In the genomic region with DNA sequence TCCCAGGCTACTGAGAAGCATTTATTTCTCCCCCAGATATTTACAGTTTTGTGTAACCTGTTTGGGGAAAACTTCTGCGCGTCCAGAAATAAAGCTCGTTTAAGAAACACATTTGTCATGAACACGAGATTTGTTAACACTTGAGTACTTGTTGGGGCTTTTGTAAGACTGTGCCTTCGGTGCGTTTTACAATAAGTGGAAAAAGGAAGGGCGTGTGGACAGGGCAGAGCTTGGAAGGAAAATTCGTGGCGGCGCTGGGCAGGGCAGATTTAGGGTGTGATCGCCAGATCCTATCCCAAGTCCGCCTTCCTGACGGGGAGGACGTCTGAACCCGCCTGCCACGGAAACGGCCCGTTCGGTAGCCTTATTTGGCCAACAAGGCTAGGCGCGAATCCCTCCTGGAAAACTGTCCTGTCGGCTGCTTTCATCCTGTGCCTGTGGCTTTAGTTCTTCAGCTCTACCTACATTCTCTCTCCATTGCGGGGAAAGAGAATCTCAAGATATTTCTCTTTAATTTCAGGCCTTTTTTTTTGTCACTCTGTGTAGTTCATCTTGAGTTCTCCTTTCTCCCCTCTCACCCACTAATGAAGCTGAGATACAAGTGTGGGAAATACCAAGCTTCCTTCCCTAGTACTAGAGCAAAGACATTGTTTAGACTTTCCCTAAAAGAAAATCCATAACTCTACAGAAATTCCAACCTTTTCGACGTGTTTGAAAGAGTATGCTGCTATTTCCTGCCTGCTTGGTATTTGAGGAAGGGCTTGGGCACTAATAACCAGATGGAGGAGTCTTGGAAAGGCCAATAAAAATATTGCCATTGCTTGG, we compare ENCODE assay signal across 1 cellular context.
A peak's percentile ranks its signal among the peaks of the same experiment; 100 is the strongest.
TF ChIP-seq lines count a peak whose summit lies in the region.

No MANE protein-coding gene starts in this region.

TF ChIP-seq in HepG2, 621 proteins besides CTCF, POLR2A, EP300 and RAD21 (continued from another document and continues in another):
- TF ChIP-seq, protein P1, sequence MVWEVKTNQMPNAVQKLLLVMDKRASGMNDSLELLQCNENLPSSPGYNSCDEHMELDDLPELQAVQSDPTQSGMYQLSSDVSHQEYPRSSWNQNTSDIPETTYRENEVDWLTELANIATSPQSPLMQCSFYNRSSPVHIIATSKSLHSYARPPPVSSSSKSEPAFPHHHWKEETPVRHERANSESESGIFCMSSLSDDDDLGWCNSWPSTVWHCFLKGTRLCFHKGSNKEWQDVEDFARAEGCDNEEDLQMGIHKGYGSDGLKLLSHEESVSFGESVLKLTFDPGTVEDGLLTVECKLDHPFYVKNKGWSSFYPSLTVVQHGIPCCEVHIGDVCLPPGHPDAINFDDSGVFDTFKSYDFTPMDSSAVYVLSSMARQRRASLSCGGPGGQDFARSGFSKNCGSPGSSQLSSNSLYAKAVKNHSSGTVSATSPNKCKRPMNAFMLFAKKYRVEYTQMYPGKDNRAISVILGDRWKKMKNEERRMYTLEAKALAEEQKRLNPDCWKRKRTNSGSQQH (CRISPR knock-in tag; IDR thresholded peaks at IDR 0.05; ENCODE audit: low read depth) = 0 out of 2 replicates have a peak, but pooled peaks have one; percentile 17
- TF ChIP-seq ELK4 (CRISPR knock-in tag; IDR thresholded peaks at IDR 0.05; ENCODE audit: borderline replicate concordance) (peak; percentile 95; the same call in 1 of the 2 replicates), MED1 (CRISPR knock-in tag; IDR thresholded peaks at IDR 0.05) (peak; percentile 12; the same call in 1 of the 2 replicates), ZNF430 (CRISPR knock-in tag; IDR thresholded peaks at IDR 0.05) (0 out of 2 replicates have a peak, but pooled peaks have one; percentile 52), ZSCAN31 (CRISPR knock-in tag; IDR thresholded peaks at IDR 0.05; ENCODE audit: low read depth) (peak; percentile 6; the same call in 1 of the 2 replicates), ZNF772 (CRISPR knock-in tag; IDR thresholded peaks at IDR 0.05) (0 out of 2 replicates have a peak, but pooled peaks have one; percentile 10), EZH2 (conservative IDR thresholded peaks at IDR 0.05; ENCODE audit: low read depth, low read length) (no peak), TGIF2 (CRISPR knock-in tag; IDR thresholded peaks at IDR 0.05) (0 out of 2 replicates have a peak, but pooled peaks have one; percentile 57), ZNF788 (CRISPR knock-in tag; IDR thresholded peaks at IDR 0.05; ENCODE audit: borderline replicate concordance) (0 out of 2 replicates have a peak, but pooled peaks have one; percentile 12), SRF (IDR thresholded peaks at IDR 0.05; ENCODE audit: low read depth, low read length) (peak; percentile 99), AKAP8 (CRISPR knock-in tag; IDR thresholded peaks at IDR 0.05) (no peak), NCOR1 (IDR thresholded peaks at IDR 0.05; ENCODE audit: borderline replicate concordance, low read length) (peak; percentile 4; the same call in 1 of the 2 replicates), LCORL (IDR thresholded peaks at IDR 0.05) (no peak), LCORL (CRISPR knock-in tag; IDR thresholded peaks at IDR 0.05) (peak; percentile 23; the same call in 1 of the 2 replicates), CBFB (CRISPR knock-in tag; IDR thresholded peaks at IDR 0.05) (0 out of 2 replicates have a peak, but pooled peaks have one; percentile 41), TCF7 (IDR thresholded peaks at IDR 0.05; ENCODE audit: low read depth) (peak; percentile 80), USF2 (IDR thresholded peaks at IDR 0.05; ENCODE audit: low read depth, low read length) (no peak), USF2 (CRISPR knock-in tag; IDR thresholded peaks at IDR 0.05; ENCODE audit: borderline replicate concordance) (peak; percentile 53; the same call in 1 of the 2 replicates), BCL6 (CRISPR knock-in tag; IDR thresholded peaks at IDR 0.05) (peak; percentile 57; the same call in 1 of the 2 replicates), ZNF879 (CRISPR knock-in tag; IDR thresholded peaks at IDR 0.05) (peak; percentile 31; the same call in 1 of the 2 replicates), HNF4A (CRISPR knock-in tag; IDR thresholded peaks at IDR 0.05) (peak; percentile 14; the same call in 1 of the 2 replicates), ARNT2 (CRISPR knock-in tag; IDR thresholded peaks at IDR 0.05; ENCODE audit: low read depth) (no peak), ZNF777 (CRISPR knock-in tag; IDR thresholded peaks at IDR 0.05) (peak; percentile 30; the same call in 1 of the 2 replicates), PTBP1 (IDR thresholded peaks at IDR 0.05; ENCODE audit: low read depth, low read length, poor library complexity, severe bottlenecking) (no peak), TFDP1 (CRISPR knock-in tag; IDR thresholded peaks at IDR 0.05; ENCODE audit: borderline replicate concordance) (peak; percentile 41; the same call in 1 of the 2 replicates), ZNF639 (CRISPR knock-in tag; conservative IDR thresholded peaks at IDR 0.05) (0 out of 2 replicates have a peak, but pooled peaks have one; percentile 40), SP5 (CRISPR knock-in tag; IDR thresholded peaks at IDR 0.05; ENCODE audit: borderline replicate concordance, low read depth) (no peak), TFDP2 (CRISPR knock-in tag; IDR thresholded peaks at IDR 0.05) (peak; percentile 57), TAF1 (CRISPR knock-in tag; IDR thresholded peaks at IDR 0.05) (no peak), ZNF484 (CRISPR knock-in tag; IDR thresholded peaks at IDR 0.05; ENCODE audit: borderline replicate concordance, low read depth) (no peak), GZF1 (CRISPR knock-in tag; IDR thresholded peaks at IDR 0.05) (no peak), ELF4 (CRISPR knock-in tag; IDR thresholded peaks at IDR 0.05; ENCODE audit: borderline replicate concordance) (no peak), SPEN (CRISPR knock-in tag; IDR thresholded peaks at IDR 0.05; ENCODE audit: low read depth) (0 out of 2 replicates have a peak, but pooled peaks have one; percentile 8), KDM4B (CRISPR knock-in tag; IDR thresholded peaks at IDR 0.05) (0 out of 2 replicates have a peak, but pooled peaks have one; percentile 46), KLF13 (CRISPR knock-in tag; IDR thresholded peaks at IDR 0.05) (no peak), PRDM10 (CRISPR knock-in tag; IDR thresholded peaks at IDR 0.05; ENCODE audit: low read depth) (0 out of 2 replicates have a peak, but pooled peaks have one; percentile 26), ZFY (CRISPR knock-in tag; IDR thresholded peaks at IDR 0.05) (no peak; the same call in 1 of the 2 replicates), SALL1 (CRISPR knock-in tag; IDR thresholded peaks at IDR 0.05) (peak; percentile 68; the same call in 1 of the 2 replicates), MAFK (conservative IDR thresholded peaks at IDR 0.05 in 1 of 2, IDR thresholded peaks at IDR 0.05 in 1 of 2; ENCODE audit: low read length in 2 of 2) (0 out of 4 replicates have a peak, but pooled peaks of 1 of the 2 experiments have one; percentile 2), ASH2L (IDR thresholded peaks at IDR 0.05; ENCODE audit: insufficient read length, low read depth, low read length) (no peak), ZNF589 (CRISPR knock-in tag; conservative IDR thresholded peaks at IDR 0.05) (no peak)
- TF ChIP-seq, protein P2, sequence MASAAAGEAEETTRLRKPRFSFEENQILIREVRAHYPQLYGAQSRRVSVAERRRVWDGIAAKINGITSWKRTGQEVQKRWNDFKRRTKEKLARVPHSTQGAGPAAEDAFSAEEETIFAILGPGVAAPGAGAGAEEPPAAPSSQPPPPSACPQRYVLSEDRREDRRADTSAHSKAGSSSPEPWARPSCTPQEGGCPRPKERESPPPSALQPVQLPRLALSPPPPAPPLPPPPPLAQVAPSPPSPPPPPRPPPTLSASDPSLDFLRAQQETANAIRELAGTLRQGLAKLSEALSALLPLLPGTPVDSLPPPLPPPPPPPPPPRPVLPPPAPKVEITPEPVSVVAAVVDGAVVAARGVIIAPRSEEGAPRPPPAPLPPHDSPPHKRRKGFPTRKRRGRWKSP (CRISPR knock-in tag; IDR thresholded peaks at IDR 0.05) = 0 out of 2 replicates have a peak, but pooled peaks have one; percentile 25
- TF ChIP-seq, protein P3, sequence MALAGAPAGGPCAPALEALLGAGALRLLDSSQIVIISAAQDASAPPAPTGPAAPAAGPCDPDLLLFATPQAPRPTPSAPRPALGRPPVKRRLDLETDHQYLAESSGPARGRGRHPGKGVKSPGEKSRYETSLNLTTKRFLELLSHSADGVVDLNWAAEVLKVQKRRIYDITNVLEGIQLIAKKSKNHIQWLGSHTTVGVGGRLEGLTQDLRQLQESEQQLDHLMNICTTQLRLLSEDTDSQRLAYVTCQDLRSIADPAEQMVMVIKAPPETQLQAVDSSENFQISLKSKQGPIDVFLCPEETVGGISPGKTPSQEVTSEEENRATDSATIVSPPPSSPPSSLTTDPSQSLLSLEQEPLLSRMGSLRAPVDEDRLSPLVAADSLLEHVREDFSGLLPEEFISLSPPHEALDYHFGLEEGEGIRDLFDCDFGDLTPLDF (CRISPR knock-in tag; IDR thresholded peaks at IDR 0.05) = 0 out of 2 replicates have a peak, but pooled peaks have one; percentile 39
- TF ChIP-seq, protein P4, sequence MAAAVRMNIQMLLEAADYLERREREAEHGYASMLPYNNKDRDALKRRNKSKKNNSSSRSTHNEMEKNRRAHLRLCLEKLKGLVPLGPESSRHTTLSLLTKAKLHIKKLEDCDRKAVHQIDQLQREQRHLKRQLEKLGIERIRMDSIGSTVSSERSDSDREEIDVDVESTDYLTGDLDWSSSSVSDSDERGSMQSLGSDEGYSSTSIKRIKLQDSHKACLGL (CRISPR knock-in tag; IDR thresholded peaks at IDR 0.05) = 0 out of 2 replicates have a peak, but pooled peaks have one; percentile 25
